Comparison of ENCODE assay signal across 1 cellular context in the genomic region with DNA sequence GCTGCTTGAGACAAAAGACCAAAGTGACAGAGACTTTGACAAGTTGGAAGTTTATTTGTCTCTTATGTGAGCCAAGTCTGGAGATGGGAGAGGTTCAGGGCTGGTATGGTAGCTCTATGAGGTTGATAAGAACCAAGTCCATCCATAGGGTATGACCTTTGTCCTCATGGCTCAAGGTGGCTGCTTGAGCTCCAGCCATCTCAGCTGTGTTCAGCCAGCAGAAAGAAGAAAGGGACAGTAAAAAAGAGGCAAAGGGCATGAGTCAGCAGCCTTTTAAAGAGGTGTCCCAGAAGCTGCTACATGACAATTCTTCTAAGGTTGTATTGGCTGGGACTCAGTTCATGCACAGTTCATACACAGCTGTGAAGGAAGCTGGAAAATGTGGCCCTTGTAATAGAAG.
TF ChIP-seq lines count a peak whose summit lies in the region.

No MANE protein-coding gene starts in this region.

TF ChIP-seq in HEK293, 187 proteins besides CTCF, POLR2A, EP300 and RAD21:
- TF ChIP-seq, protein P1, sequence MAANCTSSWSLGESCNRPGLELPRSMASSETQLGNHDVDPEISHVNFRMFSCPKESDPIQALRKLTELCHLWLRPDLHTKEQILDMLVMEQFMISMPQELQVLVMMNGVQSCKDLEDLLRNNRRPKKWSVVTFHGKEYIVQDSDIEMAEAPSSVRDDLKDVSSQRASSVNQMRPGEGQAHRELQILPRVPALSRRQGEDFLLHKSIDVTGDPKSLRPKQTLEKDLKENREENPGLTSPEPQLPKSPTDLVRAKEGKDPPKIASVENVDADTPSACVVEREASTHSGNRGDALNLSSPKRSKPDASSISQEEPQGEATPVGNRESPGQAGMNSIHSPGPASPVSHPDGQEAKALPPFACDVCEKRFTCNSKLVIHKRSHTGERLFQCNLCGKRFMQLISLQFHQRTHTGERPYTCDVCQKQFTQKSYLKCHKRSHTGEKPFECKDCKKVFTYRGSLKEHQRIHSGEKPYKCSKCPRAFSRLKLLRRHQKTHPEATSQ (tag by site-specific recombination; IDR thresholded peaks at IDR 0.05), result 0 out of 2 replicates have a peak, but pooled peaks have one; percentile 57
- TF ChIP-seq ZBTB8A (tag by site-specific recombination; IDR thresholded peaks at IDR 0.05), result no peak
- TF ChIP-seq, protein P2, sequence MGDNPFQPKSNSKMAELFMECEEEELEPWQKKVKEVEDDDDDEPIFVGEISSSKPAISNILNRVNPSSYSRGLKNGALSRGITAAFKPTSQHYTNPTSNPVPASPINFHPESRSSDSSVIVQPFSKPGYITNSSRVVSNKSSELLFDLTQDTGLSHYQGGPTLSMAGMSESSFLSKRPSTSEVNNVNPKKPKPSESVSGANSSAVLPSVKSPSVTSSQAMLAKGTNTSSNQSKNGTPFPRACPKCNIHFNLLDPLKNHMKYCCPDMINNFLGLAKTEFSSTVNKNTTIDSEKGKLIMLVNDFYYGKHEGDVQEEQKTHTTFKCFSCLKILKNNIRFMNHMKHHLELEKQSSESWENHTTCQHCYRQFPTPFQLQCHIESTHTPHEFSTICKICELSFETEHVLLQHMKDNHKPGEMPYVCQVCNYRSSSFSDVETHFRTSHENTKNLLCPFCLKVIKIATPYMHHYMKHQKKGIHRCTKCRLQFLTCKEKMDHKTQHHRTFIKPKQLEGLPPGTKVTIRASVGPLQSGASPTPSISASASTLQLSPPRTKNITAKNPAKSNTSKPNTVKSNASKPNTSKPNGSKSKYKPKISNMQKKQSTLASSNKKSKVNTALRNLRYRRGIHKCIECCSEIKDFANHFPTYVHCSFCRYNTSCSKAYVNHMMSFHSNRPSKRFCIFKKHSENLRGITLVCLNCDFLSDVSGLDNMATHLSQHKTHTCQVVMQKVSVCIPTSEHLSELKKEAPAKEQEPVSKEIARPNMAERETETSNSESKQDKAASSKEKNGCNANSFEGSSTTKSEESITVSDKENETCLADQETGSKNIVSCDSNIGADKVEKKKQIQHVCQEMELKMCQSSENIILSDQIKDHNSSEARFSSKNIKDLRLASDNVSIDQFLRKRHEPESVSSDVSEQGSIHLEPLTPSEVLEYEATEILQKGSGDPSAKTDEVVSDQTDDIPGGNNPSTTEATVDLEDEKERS (tag by site-specific recombination; IDR thresholded peaks at IDR 0.05), result peak; percentile 74; the same call in 1 of the 2 replicates
- TF ChIP-seq, protein P3, sequence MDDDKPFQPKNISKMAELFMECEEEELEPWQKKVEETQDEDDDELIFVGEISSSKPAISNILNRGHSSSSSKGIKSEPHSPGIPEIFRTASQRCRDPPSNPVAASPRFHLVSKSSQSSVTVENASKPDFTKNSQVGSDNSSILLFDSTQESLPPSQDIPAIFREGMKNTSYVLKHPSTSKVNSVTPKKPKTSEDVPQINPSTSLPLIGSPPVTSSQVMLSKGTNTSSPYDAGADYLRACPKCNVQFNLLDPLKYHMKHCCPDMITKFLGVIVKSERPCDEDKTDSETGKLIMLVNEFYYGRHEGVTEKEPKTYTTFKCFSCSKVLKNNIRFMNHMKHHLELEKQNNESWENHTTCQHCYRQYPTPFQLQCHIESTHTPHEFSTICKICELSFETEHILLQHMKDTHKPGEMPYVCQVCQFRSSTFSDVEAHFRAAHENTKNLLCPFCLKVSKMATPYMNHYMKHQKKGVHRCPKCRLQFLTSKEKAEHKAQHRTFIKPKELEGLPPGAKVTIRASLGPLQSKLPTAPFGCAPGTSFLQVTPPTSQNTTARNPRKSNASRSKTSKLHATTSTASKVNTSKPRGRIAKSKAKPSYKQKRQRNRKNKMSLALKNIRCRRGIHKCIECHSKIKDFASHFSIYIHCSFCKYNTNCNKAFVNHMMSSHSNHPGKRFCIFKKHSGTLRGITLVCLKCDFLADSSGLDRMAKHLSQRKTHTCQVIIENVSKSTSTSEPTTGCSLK (tag by site-specific recombination; IDR thresholded peaks at IDR 0.05), result no peak
